12 cellular contexts compared by ENCODE assay signal in genomic region chr3:16841354-16841753, GRCh38. TPM values are rescaled to one million over a fixed set of nuclear protein-coding genes. Genes with fewer than 3 reads are reported as not detected.
A peak's percentile ranks its signal among the peaks of the same experiment; 100 is the strongest.
DNase-seq lines count a peak whose midpoint lies in the region; ATAC-seq, FAIRE-seq and TF ChIP-seq lines count a peak whose summit lies in the region.
"Had no signal": no experiment of that assay in that cellular context is flagged by ENCODE, and none has a peak within 500 bp of the region (broad histone marks: within the 10 kb centered on the region; RNA-seq: fewer than 3 reads in every experiment).

No MANE protein-coding gene starts in this region.

- no peak for FAIRE-seq in urothelium cell line (lab: Jason Lieb, UNC)

- peak overlapping the region; percentile 59 for H3K4me3 ChIP-seq in MM.1S (ENCODE audit: low read length)
- H3K4me3 ChIP-seq in choroid plexus epithelial cell (ENCODE audit: low read depth, low read length), result peak overlapping the region; percentile 3
- H3K4me3 ChIP-seq in skeletal muscle satellite cell (ENCODE audit: low read length), result peak overlapping the region; percentile 40
- H3K4me3 ChIP-seq: tibial artery had no signal

- no peaks in the 10 kb centered on the region for H3K9me3 Mint-ChIP-seq in activated CD4-positive, alpha-beta T cell treated with anti-CD3 and anti-CD28 coated beads, Interleukin-2, amount 10 ng/mL, durations not matched to agents 7 days and 5 days

- H3K27me3 ChIP-seq in MM.1S (replicated peaks; ENCODE audit: insufficient read depth, low read length) (no peaks in the 10 kb centered on the region), skeletal muscle satellite cell (ENCODE audit: control insufficient read depth, insufficient read depth, low read length) (no peaks in the 10 kb centered on the region)
- H3K27me3 ChIP-seq: tibial artery had no signal

- peak overlapping the region; percentile 71 for H3K4me3 Mint-ChIP-seq in activated CD4-positive, alpha-beta T cell treated with anti-CD3 and anti-CD28 coated beads, Interleukin-2, amount 10 ng/mL, durations not matched to agents 7 days and 5 days

- CTCF ChIA-PET in activated CD4-positive, alpha-beta T cell treated with anti-CD3 and anti-CD28 coated beads, Interleukin-2, amount 10 ng/mL, durations not matched to agents 7 days and 5 days (lab: Charles Lee), result interaction anchor here (0.6 to 3.1 kb wide), 2 partner anchors 12 to 1246 kb away, joined by 3 to 13 read pairs; no protein-coding TSS in a partner anchor

- H3K36me3 ChIP-seq in MM.1S (replicated peaks; ENCODE audit: insufficient read depth, low read length) (no peaks in the 10 kb centered on the region), skeletal muscle satellite cell (ENCODE audit: insufficient read depth, low read length) (no peaks in the 10 kb centered on the region)
- H3K36me3 ChIP-seq: tibial artery had no signal

- peak overlapping the region; percentile 98 for H3K27ac Mint-ChIP-seq in activated CD4-positive, alpha-beta T cell treated with anti-CD3 and anti-CD28 coated beads, Interleukin-2, amount 10 ng/mL, durations not matched to agents 7 days and 5 days
- H3K27ac Mint-ChIP-seq: progenitor cell of endocrine pancreas had no signal

- POLR2A ChIA-PET in activated CD4-positive, alpha-beta T cell treated with anti-CD3 and anti-CD28 coated beads, Interleukin-2, amount 10 ng/mL, durations not matched to agents 7 days and 5 days (lab: Charles Lee), result no interaction called here

- H3K27ac ChIP-seq in MM.1S (ENCODE audit: low read length), result peak overlapping the region; percentile 84
- H3K27ac ChIP-seq: tibial artery had no signal

- H3K9me3 ChIP-seq in MM.1S (replicated peaks; ENCODE audit: insufficient read depth, low read length) (no peaks in the 10 kb centered on the region), skeletal muscle satellite cell (replicated peaks; ENCODE audit: low read length) (no peaks in the 10 kb centered on the region)
- H3K9me3 ChIP-seq: tibial artery had no signal

- H3K9ac ChIP-seq in MM.1S (ENCODE audit: low read length) (peak overlapping the region; percentile 63; the same call in 1 of the 2 replicates), skeletal muscle satellite cell (ENCODE audit: low read depth, low read length) (no peak overlapping the region)

- H3K27me3 Mint-ChIP-seq in activated CD4-positive, alpha-beta T cell treated with anti-CD3 and anti-CD28 coated beads, Interleukin-2, amount 10 ng/mL, durations not matched to agents 7 days and 5 days, result no peaks in the 10 kb centered on the region
- H3K27me3 Mint-ChIP-seq: progenitor cell of endocrine pancreas had no signal

- 0 out of 2 replicates have a peak overlapping the region, but pooled peaks have one; percentile 1 for H2AFZ ChIP-seq in MM.1S (ENCODE audit: low read length)

- H3K79me2 ChIP-seq in MM.1S (ENCODE audit: low read length), result no peaks in the 10 kb centered on the region

- no peaks in the 10 kb centered on the region for H3K9me2 ChIP-seq in MM.1S (replicated peaks; ENCODE audit: insufficient read depth, low read length)

- no peak for ATAC-seq in HG03469 (IDR thresholded peaks at IDR 0.05; ENCODE audit: unreplicated experiment)
- ATAC-seq: left lobe of liver had no signal

- H3K36me3 Mint-ChIP-seq in activated CD4-positive, alpha-beta T cell treated with anti-CD3 and anti-CD28 coated beads, Interleukin-2, amount 10 ng/mL, durations not matched to agents 7 days and 5 days (ENCODE audit: low read depth), result no peaks in the 10 kb centered on the region

- peaks cover 50% of the 10 kb centered on the region for H3F3A ChIP-seq in MM.1S (ENCODE audit: insufficient read depth, low read length)

- no peak for TF ChIP-seq CTCF in MM.1S (IDR thresholded peaks at IDR 0.05; ENCODE audit: low read length)
- TF ChIP-seq CTCF in choroid plexus epithelial cell (conservative IDR thresholded peaks at IDR 0.05; ENCODE audit: low read depth, low read length), result no peak

- H3K4me1 Mint-ChIP-seq in activated CD4-positive, alpha-beta T cell treated with anti-CD3 and anti-CD28 coated beads, Interleukin-2, amount 10 ng/mL, durations not matched to agents 7 days and 5 days, result peaks cover 85% of the 10 kb centered on the region

- H4K20me1 ChIP-seq in MM.1S (ENCODE audit: insufficient read depth, low read length), result no peaks in the 10 kb centered on the region

- no peak for DNase-seq in activated CD4-positive, alpha-beta T cell treated with anti-CD3 and anti-CD28 coated beads, Interleukin-2, amount 10 ng/mL, durations not matched to agents 7 days and 5 days
- DNase-seq in activated CD4-positive, alpha-beta T cell treated with anti-CD3 and anti-CD28 coated beads, Interleukin-2, amount 50 U/mL, for 4 hours, result no peak
- DNase-seq in MM.1S, result peak; percentile 55
- DNase-seq in choroid plexus epithelial cell (ENCODE audit: low read depth), result no peak
- DNase-seq in urothelium cell line (ENCODE audit: low spot score), result no peak
- DNase-seq in stimulated activated CD4-positive, alpha-beta T cell treated with anti-CD3 and anti-CD28 coated beads, Interleukin-4, amount 100 ng/mL, for 24 hours, result no peak
- DNase-seq: foreskin melanocyte had no signal

- H3K4me1 ChIP-seq in MM.1S (ENCODE audit: low read length), result peaks cover 60% of the 10 kb centered on the region
- H3K4me1 ChIP-seq in skeletal muscle satellite cell (ENCODE audit: control insufficient read depth, insufficient read depth, low read length), result peaks cover 14% of the 10 kb centered on the region
- H3K4me1 ChIP-seq: tibial artery had no signal

- H3K4me2 ChIP-seq in MM.1S (ENCODE audit: low read depth, low read length) (peak overlapping the region; percentile 86), skeletal muscle satellite cell (ENCODE audit: low read length) (peak overlapping the region; percentile 63)

RNA-seq across cellular contexts. Expression of gene PLCL2, which starts 43.4 kb away (rescaled TPM):
- total RNA-seq in activated CD4-positive, alpha-beta T cell treated with anti-CD3 and anti-CD28 coated beads, Interleukin-2, amount 10 ng/mL, durations not matched to agents 7 days and 5 days, result 10 to 100 TPM; 48.8 to 50.9 TPM
- total RNA-seq in skeletal muscle satellite cell (2012; rRNA removed), result 6.8 and 10.0 TPM in 2 replicates

Comparison
In these comparisons a context has a peak if more than half of its experiments do, and no peak if none do; other contexts are left out.
1. H3K4me3 ChIP-seq: peak in every context shown above with its lines; median percentile 59 in MM.1S; 40 in skeletal muscle satellite cell; 3 in choroid plexus epithelial cell.